ENCODE assay signal across 9 cellular contexts in the genomic region with DNA sequence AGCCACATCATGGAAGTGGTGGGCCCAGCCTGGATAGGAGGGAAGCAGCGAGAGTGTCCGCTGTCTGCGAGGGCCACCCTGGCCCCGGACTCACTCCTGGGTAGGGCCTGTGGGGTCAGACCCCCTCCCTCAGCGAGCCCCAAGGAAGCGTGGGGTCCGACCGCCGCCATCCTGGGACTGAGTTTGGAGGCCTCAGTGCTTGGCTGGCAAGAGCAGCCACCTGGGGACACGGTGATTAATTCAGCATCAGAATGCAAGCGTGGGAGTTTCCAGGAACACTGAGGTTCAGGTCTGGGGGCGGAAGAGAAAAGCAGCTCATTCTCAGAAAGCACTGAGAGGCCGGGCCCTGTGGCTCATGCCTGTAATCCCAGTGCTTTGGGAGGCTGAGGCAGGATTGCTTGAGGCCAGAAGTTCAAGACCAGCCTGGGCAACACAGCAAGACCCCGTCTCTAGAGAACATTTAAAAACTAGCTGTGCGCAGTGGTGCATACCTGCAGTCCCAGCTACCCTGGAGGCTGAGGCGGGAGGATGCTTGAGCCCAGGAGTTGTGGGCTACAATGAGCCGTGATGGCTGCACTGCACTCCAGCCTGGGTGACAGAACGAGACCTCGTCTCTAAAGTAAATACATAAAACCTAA. TPM values are rescaled to one million over a fixed set of nuclear protein-coding genes. Genes with fewer than 3 reads are reported as not detected.
A peak's percentile ranks its signal among the peaks of the same experiment; 100 is the strongest.
DNase-seq lines count a peak whose midpoint lies in the region; ATAC-seq and TF ChIP-seq lines count a peak whose summit lies in the region.
"Had no signal": no experiment of that assay in that cellular context is flagged by ENCODE, and none has a peak within 500 bp of the region (broad histone marks: within the 10 kb centered on the region; RNA-seq: fewer than 3 reads in every experiment).

No MANE protein-coding gene starts in this region.

- TF ChIP-seq CTCF in fibroblast of mammary gland (conservative IDR thresholded peaks at IDR 0.05; ENCODE audit: control insufficient read depth, insufficient read depth, low read depth, low read length): no peak

- H3F3A ChIP-seq in GM23248 (ENCODE audit: insufficient read depth): no peaks in the 10 kb centered on the region

- no peaks in the 10 kb centered on the region for H4K20me1 ChIP-seq in GM23248 (ENCODE audit: insufficient read depth)

- no peaks in the 10 kb centered on the region for H3K27me3 Mint-ChIP-seq in activated CD8-positive, alpha-beta memory T cell treated with anti-CD3 and anti-CD28 coated beads, Interleukin-2, amount 10 ng/mL, durations not matched to agents 7 days and 5 days

- ATAC-seq in activated CD8-positive, alpha-beta memory T cell treated with anti-CD3 and anti-CD28 coated beads, Interleukin-2, amount 10 ng/mL, durations not matched to agents 7 days and 5 days: no peak
- ATAC-seq in HG03045 (IDR thresholded peaks at IDR 0.05; ENCODE audit: unreplicated experiment) (no peak), HG03432 (IDR thresholded peaks at IDR 0.05; ENCODE audit: unreplicated experiment) (no peak), HG03342 (IDR thresholded peaks at IDR 0.05; ENCODE audit: unreplicated experiment) (no peak)

- no peaks in the 10 kb centered on the region for H3K9me3 ChIP-seq in GM23248 (ENCODE audit: low read depth)

- peaks cover 15% of the 10 kb centered on the region for H3K4me1 ChIP-seq in GM23248 (ENCODE audit: insufficient read depth)

- no peak overlapping the region for H3K9ac ChIP-seq in GM23248

- no peak overlapping the region for H2AFZ ChIP-seq in GM23248

- H3K27me3 ChIP-seq in GM23248 (replicated peaks; ENCODE audit: insufficient read depth): no peaks in the 10 kb centered on the region

- H3K27ac Mint-ChIP-seq in activated CD8-positive, alpha-beta memory T cell treated with anti-CD3 and anti-CD28 coated beads, Interleukin-2, amount 10 ng/mL, durations not matched to agents 7 days and 5 days: peak overlapping the region; percentile 19

- no peak overlapping the region for H3K4me3 Mint-ChIP-seq in activated CD8-positive, alpha-beta memory T cell treated with anti-CD3 and anti-CD28 coated beads, Interleukin-2, amount 10 ng/mL, durations not matched to agents 7 days and 5 days

- no peaks in the 10 kb centered on the region for H3K79me2 ChIP-seq in GM23248 (ENCODE audit: insufficient read depth)

- H3K4me3 ChIP-seq in GM23248 (no peak overlapping the region), fibroblast of mammary gland (ENCODE audit: control insufficient read depth, low read depth, low read length) (no peak overlapping the region)

- DNase-seq in GM23248 (peak; percentile 58), fibroblast of mammary gland (ENCODE audit: low read depth) (peak; percentile 81), NCI-H2107 treated with DMSO at 0.1 percent for 48 hours (lab: John Stamatoyannopoulos, UW; ENCODE audit: unreplicated experiment) (no peak)
- DNase-seq in activated CD8-positive, alpha-beta memory T cell treated with anti-CD3 and anti-CD28 coated beads, Interleukin-2, amount 10 ng/mL, durations not matched to agents 7 days and 5 days: peak; percentile 77
- DNase-seq in stimulated activated CD4-positive, alpha-beta T cell treated with anti-CD3 and anti-CD28 coated beads, TNF-alpha, amount 100 ng/mL, for 4 hours (ENCODE audit: low read depth in 3 of 3): peak in 2 of 3 experiments; percentile 42 to 52
- DNase-seq: central memory CD4-positive, alpha-beta T cell had no signal

- H3K9me3 Mint-ChIP-seq in activated CD8-positive, alpha-beta memory T cell treated with anti-CD3 and anti-CD28 coated beads, Interleukin-2, amount 10 ng/mL, durations not matched to agents 7 days and 5 days (ENCODE audit: low read depth): no peaks in the 10 kb centered on the region

- H3K4me2 ChIP-seq in GM23248 (ENCODE audit: unreplicated experiment): no peak overlapping the region

- H3K27ac ChIP-seq in GM23248: no peak overlapping the region

- peaks cover 39% of the 10 kb centered on the region for H3K4me1 Mint-ChIP-seq in activated CD8-positive, alpha-beta memory T cell treated with anti-CD3 and anti-CD28 coated beads, Interleukin-2, amount 10 ng/mL, durations not matched to agents 7 days and 5 days

- H3K36me3 Mint-ChIP-seq in activated CD8-positive, alpha-beta memory T cell treated with anti-CD3 and anti-CD28 coated beads, Interleukin-2, amount 10 ng/mL, durations not matched to agents 7 days and 5 days: peaks cover 2% of the 10 kb centered on the region

- H3K36me3 ChIP-seq in GM23248 (ENCODE audit: low read depth): no peaks in the 10 kb centered on the region

- in situ Hi-C loops in GM23248 (cut with MboI): no loop called here

- CTCF ChIA-PET in activated CD8-positive, alpha-beta memory T cell treated with anti-CD3 and anti-CD28 coated beads, Interleukin-2, amount 10 ng/mL, durations not matched to agents 7 days and 5 days (lab: Charles Lee): interaction anchor here (0.6 to 1.3 kb wide), 2 partner anchors 36 to 294 kb away, joined by 3 to 4 read pairs; a partner anchor contains a TSS

- H3K9me2 ChIP-seq in GM23248 (ENCODE audit: insufficient read depth): no peaks in the 10 kb centered on the region

- WGBS in GM23248 (ENCODE audit: low coverage in 1 of 2, low lambda C conversion rate in 2 of 2, missing lambda C conversion rate in 2 of 2), 2 experiments: 91 to 92% methylated on average over 17 to 19 of the region's 19 CpGs

RNA-seq across cellular contexts. Expression of a gene that starts 18.3 kb away (rescaled TPM):
- total RNA-seq in GM23248 (2014; rRNA removed; shearing (Covaris generic)): 12.4 and 13.8 TPM in 2 replicates
- 2.8 and 3.0 TPM in 2 replicates for polyA plus RNA-seq in GM23248 (2016; fragmentation: Nextera tagmentation; extraction: Ambion mirVana)
- 10 to 100 TPM; 20.3 to 22.7 TPM for total RNA-seq in activated CD8-positive, alpha-beta memory T cell treated with anti-CD3 and anti-CD28 coated beads, Interleukin-2, amount 10 ng/mL, durations not matched to agents 7 days and 5 days

RNA-seq across cellular contexts. Expression of a gene that starts 35.6 kb away (rescaled TPM):
- 45.9 and 54.3 TPM in 2 replicates for total RNA-seq in GM23248 (2014; rRNA removed; shearing (Covaris generic))
- polyA plus RNA-seq in GM23248 (2016; fragmentation: Nextera tagmentation; extraction: Ambion mirVana): 29.3 and 29.4 TPM in 2 replicates
- 10 to 100 TPM; 32.6 to 36.5 TPM for total RNA-seq in activated CD8-positive, alpha-beta memory T cell treated with anti-CD3 and anti-CD28 coated beads, Interleukin-2, amount 10 ng/mL, durations not matched to agents 7 days and 5 days
